ENCODE assay signal across 1 cellular context in the genomic region with DNA sequence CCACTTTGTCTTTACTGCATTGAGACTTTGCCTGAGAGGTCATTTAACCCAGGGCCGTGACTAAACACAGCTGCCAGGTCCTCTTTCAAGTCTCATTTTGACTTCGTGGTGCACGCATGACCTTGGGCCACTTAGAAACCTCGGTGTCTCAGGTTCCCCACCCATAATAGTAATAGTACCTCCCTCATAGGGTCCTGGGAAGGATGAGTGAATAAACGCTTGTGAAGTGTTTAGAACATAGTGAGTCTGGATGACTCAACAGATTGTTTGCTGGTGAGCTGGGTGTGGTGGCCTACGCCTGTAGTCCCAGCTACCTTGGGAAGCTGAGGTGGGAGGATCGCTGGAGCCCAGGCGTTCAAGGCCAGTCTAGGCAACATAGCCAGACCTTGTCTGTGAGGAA.
TF ChIP-seq lines count a peak whose summit lies in the region.

No MANE protein-coding gene starts in this region.

TF ChIP-seq in GM12878, 131 proteins besides CTCF, POLR2A, EP300 and RAD21 (continued from another document):
- TF ChIP-seq RELB (IDR thresholded peaks at IDR 0.05; ENCODE audit: low read depth), result no peak
- TF ChIP-seq POU2F2 (IDR thresholded peaks at IDR 0.05; ENCODE audit: borderline replicate concordance, low read depth, low read length), result no peak
- no peak for TF ChIP-seq SMC3 (IDR thresholded peaks at IDR 0.05; ENCODE audit: borderline replicate concordance, low read length)
- no peak for TF ChIP-seq ESRRA (IDR thresholded peaks at IDR 0.05; ENCODE audit: low read length)
- no peak for TF ChIP-seq TCF3 (IDR thresholded peaks at IDR 0.05; ENCODE audit: borderline replicate concordance, insufficient read depth, low read depth, low read length)
- peak; percentile 31; the same call in 1 of the 2 replicates for TF ChIP-seq NFIC (IDR thresholded peaks at IDR 0.05; ENCODE audit: low read depth, low read length)
- no peak for TF ChIP-seq KLF5 (IDR thresholded peaks at IDR 0.05; ENCODE audit: partially characterized antibody)
- TF ChIP-seq CREM (IDR thresholded peaks at IDR 0.05; ENCODE audit: low read depth), result no peak; the same call in 1 of the 2 replicates
